Comparison of ENCODE assay signal across 11 cellular contexts in genomic region chr6:105587349-105588115, GRCh38.
DNase-seq lines count a peak whose midpoint lies in the region; ATAC-seq lines count a peak whose summit lies in the region.
"Had no signal": no experiment of that assay in that cellular context is flagged by ENCODE, and none has a peak within 500 bp of the region (broad histone marks: within the 10 kb centered on the region; RNA-seq: fewer than 3 reads in every experiment).

No MANE protein-coding gene starts in this region.

- H3K36me3 Mint-ChIP-seq in CD8-positive, alpha-beta memory T cell = peaks cover 0 to under 1% (median 0%) of the 10 kb centered on the region in 3 donors
- peaks cover 11% of the 10 kb centered on the region for H3K36me3 Mint-ChIP-seq in activated T-helper 2 cell treated with anti-CD3 and anti-CD28 coated beads, Interferon-gamma antibody, Interleukin-2, Interleukin-4, amounts not matched to agents 10 μg/mL and 5 μg/mL and 100 μg/mL, durations not matched to agents 14 hours and 24 hours and 36 hours (ENCODE audit: low read depth)

- H3K4me3 ChIP-seq in CD8-positive, alpha-beta memory T cell (ENCODE audit: low read length) = no peak overlapping the region
- H3K4me3 ChIP-seq in MG63 = no peak overlapping the region
- H3K4me3 ChIP-seq: lower lobe of right lung, right atrium auricular region had no signal

- no peaks in the 10 kb centered on the region for H3K36me3 ChIP-seq in CD8-positive, alpha-beta memory T cell (ENCODE audit: insufficient read depth, low read length)
- no peaks in the 10 kb centered on the region for H3K36me3 ChIP-seq in MG63
- H3K36me3 ChIP-seq: lower lobe of right lung, right atrium auricular region had no signal

- POLR2A ChIA-PET in CD8-positive, alpha-beta memory T cell (lab: Charles Lee) = no interaction called here

- peaks cover 0 to 1% of the 10 kb centered on the region in 2 donors for H3K27me3 Mint-ChIP-seq in CD8-positive, alpha-beta memory T cell
- H3K27me3 Mint-ChIP-seq in activated T-helper 2 cell treated with anti-CD3 and anti-CD28 coated beads, Interferon-gamma antibody, Interleukin-2, Interleukin-4, amounts not matched to agents 10 μg/mL and 5 μg/mL and 100 μg/mL, durations not matched to agents 14 hours and 24 hours and 36 hours (ENCODE audit: low read depth) = peaks cover 7% of the 10 kb centered on the region

- CTCF ChIA-PET in CD8-positive, alpha-beta memory T cell (lab: Charles Lee) = interaction anchor here (0.7 kb wide), 1 partner anchor 978 kb away, joined by 3 read pairs; no protein-coding TSS in a partner anchor

- ATAC-seq in GM18861 (IDR thresholded peaks at IDR 0.05; ENCODE audit: unreplicated experiment) = no peak
- no peak for ATAC-seq in GM19035 (IDR thresholded peaks at IDR 0.05; ENCODE audit: unreplicated experiment)
- ATAC-seq: lower lobe of right lung had no signal

- intact Hi-C loops in activated T-helper 2 cell treated with anti-CD3 and anti-CD28 coated beads, Interferon-gamma antibody, Interleukin-2, Interleukin-4, amounts not matched to agents 10 μg/mL and 5 μg/mL and 100 μg/mL, durations not matched to agents 14 hours and 24 hours and 36 hours (cut with micrococcal nuclease) = no loop called here

- H3K4me1 Mint-ChIP-seq in CD8-positive, alpha-beta memory T cell = peaks cover 32 to 54% (median 52%) of the 10 kb centered on the region in 3 donors
- peaks cover 41% of the 10 kb centered on the region for H3K4me1 Mint-ChIP-seq in activated T-helper 2 cell treated with anti-CD3 and anti-CD28 coated beads, Interferon-gamma antibody, Interleukin-2, Interleukin-4, amounts not matched to agents 10 μg/mL and 5 μg/mL and 100 μg/mL, durations not matched to agents 14 hours and 24 hours and 36 hours (ENCODE audit: low read depth)

- no peaks in the 10 kb centered on the region for H3K9me3 Mint-ChIP-seq in CD8-positive, alpha-beta memory T cell
- H3K9me3 Mint-ChIP-seq in activated T-helper 2 cell treated with anti-CD3 and anti-CD28 coated beads, Interferon-gamma antibody, Interleukin-2, Interleukin-4, amounts not matched to agents 10 μg/mL and 5 μg/mL and 100 μg/mL, durations not matched to agents 14 hours and 24 hours and 36 hours = no peaks in the 10 kb centered on the region

- no peak overlapping the region for H3K27ac ChIP-seq in CD8-positive, alpha-beta memory T cell (ENCODE audit: low read depth, low read length)
- H3K27ac ChIP-seq: lower lobe of right lung had no signal

- DNase-seq in CD8-positive, alpha-beta memory T cell = peak in 4 of 5 donors; percentile 2 to 53 (median 19)
- DNase-seq in MG63 (peak; percentile 56), kidney tubule cell (ENCODE audit: low spot score) (peak; percentile 52), AML-193 (lab: John Stamatoyannopoulos, UW) (no peak)
- no peak for DNase-seq in activated T-helper 2 cell treated with anti-CD3 and anti-CD28 coated beads, Interferon-gamma antibody, Interleukin-2, Interleukin-4, amounts not matched to agents 10 μg/mL and 5 μg/mL and 100 μg/mL, durations not matched to agents 14 hours and 24 hours and 36 hours (ENCODE audit: low spot score)
- no peak for DNase-seq in activated effector memory CD4-positive, alpha-beta T cell treated with Interleukin-2 at 50 U/mL for 16 hours
- DNase-seq: lower lobe of right lung, NCI-H1417 treated with DMSO at 0.1 percent for 48 hours had no signal

- peak overlapping the region; percentile 78 to 99 (median 93) for H3K27ac Mint-ChIP-seq in CD8-positive, alpha-beta memory T cell
- H3K27ac Mint-ChIP-seq in activated T-helper 2 cell treated with anti-CD3 and anti-CD28 coated beads, Interferon-gamma antibody, Interleukin-2, Interleukin-4, amounts not matched to agents 10 μg/mL and 5 μg/mL and 100 μg/mL, durations not matched to agents 14 hours and 24 hours and 36 hours = peak overlapping the region; percentile 44

- no peaks in the 10 kb centered on the region for H3K27me3 ChIP-seq in CD8-positive, alpha-beta memory T cell (ENCODE audit: insufficient read depth, low read length, poor library complexity, severe bottlenecking)
- no peaks in the 10 kb centered on the region for H3K27me3 ChIP-seq in MG63
- H3K27me3 ChIP-seq: right atrium auricular region had no signal

- no peaks in the 10 kb centered on the region for H3K9me3 ChIP-seq in CD8-positive, alpha-beta memory T cell (ENCODE audit: low read length)
- H3K9me3 ChIP-seq in MG63 = no peaks in the 10 kb centered on the region
- H3K9me3 ChIP-seq: lower lobe of right lung, right atrium auricular region had no signal

- H3K4me1 ChIP-seq in CD8-positive, alpha-beta memory T cell (ENCODE audit: insufficient read depth, low read length) = peaks cover 13% of the 10 kb centered on the region
- H3K4me1 ChIP-seq: lower lobe of right lung, right atrium auricular region had no signal

- H3K4me3 Mint-ChIP-seq in CD8-positive, alpha-beta memory T cell = peak overlapping the region; percentile 55 to 89 (median 81)
- peak overlapping the region; percentile 51 for H3K4me3 Mint-ChIP-seq in activated T-helper 2 cell treated with anti-CD3 and anti-CD28 coated beads, Interferon-gamma antibody, Interleukin-2, Interleukin-4, amounts not matched to agents 10 μg/mL and 5 μg/mL and 100 μg/mL, durations not matched to agents 14 hours and 24 hours and 36 hours (ENCODE audit: low read depth)

Comparison
In these comparisons a context has a peak if more than half of its experiments do, and no peak if none do; other contexts are left out.
1. DNase-seq: peak in CD8-positive, alpha-beta memory T cell (4 of 5), MG63 (single experiment) and kidney tubule cell (single experiment); none in activated T-helper 2 cell treated with anti-CD3 and anti-CD28 coated beads, Interferon-gamma antibody, Interleukin-2, Interleukin-4, amounts not matched to agents 10 μg/mL and 5 μg/mL and 100 μg/mL, durations not matched to agents 14 hours and 24 hours and 36 hours (single experiment), AML-193 (0 of 2) and activated effector memory CD4-positive, alpha-beta T cell treated with Interleukin-2 at 50 U/mL for 16 hours (single experiment).